In genomic region chr20:61455508-61456215, GRCh38 we compare ENCODE assay signal across 1 cellular context.
A peak's percentile ranks its signal among the peaks of the same experiment; 100 is the strongest.
TF ChIP-seq lines count a peak whose summit lies in the region.

No MANE protein-coding gene starts in this region.

TF ChIP-seq in HepG2, 621 proteins besides CTCF, POLR2A, EP300 and RAD21 (continued from another document):
- TF ChIP-seq ZBTB40 (IDR thresholded peaks at IDR 0.05) = 0 out of 2 replicates have a peak, but pooled peaks have one; percentile 20
- no peak for TF ChIP-seq ZBTB40 (CRISPR knock-in tag; IDR thresholded peaks at IDR 0.05)
- 0 out of 2 replicates have a peak, but pooled peaks have one; percentile 7 for TF ChIP-seq ATF7 (IDR thresholded peaks at IDR 0.05)
- no peak for TF ChIP-seq ATF7 (CRISPR knock-in tag; IDR thresholded peaks at IDR 0.05)
- TF ChIP-seq PHB2 (IDR thresholded peaks at IDR 0.05; ENCODE audit: partially characterized antibody) = peak; percentile 97
- peak; percentile 19 for TF ChIP-seq ZNF282 (IDR thresholded peaks at IDR 0.05; ENCODE audit: partially characterized antibody)
